In the genomic region with DNA sequence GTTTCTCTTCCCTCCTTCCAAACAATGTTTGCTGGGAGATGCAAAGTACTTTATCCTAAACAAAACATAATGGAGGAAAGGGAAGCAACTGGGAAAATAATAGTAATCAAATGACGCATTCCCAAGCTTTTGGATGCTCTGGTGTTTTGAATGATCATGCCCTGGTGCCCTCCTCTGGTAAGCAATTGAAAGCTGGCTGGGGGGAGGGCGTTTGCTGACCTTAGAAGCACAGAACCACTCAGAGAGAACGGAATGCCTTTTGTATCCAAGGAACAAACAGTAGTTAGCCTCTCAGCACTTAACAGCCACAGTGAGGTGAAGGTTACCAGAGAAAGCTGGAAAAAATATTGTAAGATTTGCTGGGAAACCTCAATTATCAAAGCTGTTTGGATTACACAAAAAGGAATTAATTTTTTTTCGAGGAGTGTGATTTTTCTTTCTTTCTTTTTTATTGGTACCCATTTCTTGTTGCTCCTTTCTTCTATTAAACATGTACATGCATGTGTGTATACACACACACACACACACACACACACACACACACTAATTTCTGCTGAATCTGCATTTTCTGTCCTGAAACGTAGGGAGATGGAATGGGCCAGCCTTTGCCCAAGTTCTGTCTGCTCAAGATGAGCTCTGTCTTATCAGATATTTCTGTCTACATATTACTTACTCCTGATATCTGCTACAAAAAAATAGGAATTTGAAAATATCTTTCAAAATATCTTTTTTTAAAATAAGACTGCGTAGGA, we compare ENCODE assay signal across 18 cellular contexts.
DNase-seq lines count a peak whose midpoint lies in the region; ATAC-seq, FAIRE-seq and TF ChIP-seq lines count a peak whose summit lies in the region.
"Had no signal": no experiment of that assay in that cellular context is flagged by ENCODE, and none has a peak within 500 bp of the region (broad histone marks: within the 10 kb centered on the region; RNA-seq: fewer than 3 reads in every experiment).

No MANE protein-coding gene starts in this region.

- peaks cover 11% of the 10 kb centered on the region for H3K4me1 ChIP-seq in iPS-18a (ENCODE audit: control insufficient read depth, low read depth, low read length)
- peaks cover 12% of the 10 kb centered on the region for H3K4me1 ChIP-seq in neural progenitor cell
- H3K4me1 ChIP-seq: body of pancreas, Caco-2, parathyroid adenoma, spleen had no signal

- H3K4me1 Mint-ChIP-seq in neural progenitor cell, result peaks cover 16% of the 10 kb centered on the region
- H3K4me1 Mint-ChIP-seq: activated CD4-positive, alpha-beta memory T cell treated with anti-CD3 and anti-CD28 coated beads, Interleukin-2, amount 10 ng/mL, durations not matched to agents 7 days and 5 days; T-cell had no signal

- peak overlapping the region; percentile 10 for H3K4me2 ChIP-seq in neural progenitor cell

- H3F3A ChIP-seq in neural progenitor cell (ENCODE audit: low read depth), result no peaks in the 10 kb centered on the region

- no peak for ATAC-seq in GM18511 (IDR thresholded peaks at IDR 0.05; ENCODE audit: unreplicated experiment)
- ATAC-seq: body of pancreas, T-cell had no signal

- H3K27ac Mint-ChIP-seq in neural progenitor cell, result peak overlapping the region; percentile 80
- H3K27ac Mint-ChIP-seq: activated CD4-positive, alpha-beta memory T cell treated with anti-CD3 and anti-CD28 coated beads, Interleukin-2, amount 10 ng/mL, durations not matched to agents 7 days and 5 days; activated naive CD8-positive, alpha-beta T cell; T-cell had no signal

- H3K9me3 Mint-ChIP-seq in neural progenitor cell, result peaks cover 13% of the 10 kb centered on the region
- H3K9me3 Mint-ChIP-seq: activated CD4-positive, alpha-beta memory T cell treated with anti-CD3 and anti-CD28 coated beads, Interleukin-2, amount 10 ng/mL, durations not matched to agents 7 days and 5 days had no signal

- H3K79me2 ChIP-seq in neural progenitor cell (ENCODE audit: low read depth), result no peaks in the 10 kb centered on the region
- H3K79me2 ChIP-seq: parathyroid adenoma had no signal

- H3K9ac ChIP-seq in iPS-18a (ENCODE audit: low read length) (no peak overlapping the region), neural progenitor cell (no peak overlapping the region)
- H3K9ac ChIP-seq: parathyroid adenoma had no signal

- no peaks in the 10 kb centered on the region for H3K9me3 ChIP-seq in iPS-18a (ENCODE audit: control insufficient read depth, low read depth, low read length)
- no peaks in the 10 kb centered on the region for H3K9me3 ChIP-seq in neural progenitor cell (ENCODE audit: low read depth)
- H3K9me3 ChIP-seq: body of pancreas, Caco-2 had no signal

- H3K36me3 ChIP-seq in H7 (replicated peaks; ENCODE audit: control insufficient read depth, insufficient read depth, low read length) (no peaks in the 10 kb centered on the region), iPS-18a (ENCODE audit: control insufficient read depth, low read depth, low read length) (no peaks in the 10 kb centered on the region), neural progenitor cell (no peaks in the 10 kb centered on the region)
- H3K36me3 ChIP-seq: spleen had no signal

- peak overlapping the region; percentile 84 for H2AFZ ChIP-seq in neural progenitor cell (replicated peaks)
- H2AFZ ChIP-seq: parathyroid adenoma had no signal

- no peaks in the 10 kb centered on the region for H4K20me1 ChIP-seq in neural progenitor cell (ENCODE audit: low read depth)

- no peak for FAIRE-seq in D721Med (lab: Jason Lieb, UNC)

- TF ChIP-seq CTCF in neural progenitor cell (IDR thresholded peaks at IDR 0.05) (no peak), D721Med (IDR thresholded peaks at IDR 0.05; ENCODE audit: insufficient read depth, missing control alignments) (no peak)

- no peaks in the 10 kb centered on the region for H3K27me3 ChIP-seq in H7 (ENCODE audit: control insufficient read depth, insufficient read depth, low read length)
- H3K27me3 ChIP-seq in iPS-18a (ENCODE audit: control insufficient read depth, insufficient read depth, low read length), result no peaks in the 10 kb centered on the region
- no peaks in the 10 kb centered on the region for H3K27me3 ChIP-seq in neural progenitor cell
- H3K27me3 ChIP-seq: body of pancreas had no signal

- H3K4me3 Mint-ChIP-seq in neural progenitor cell, result no peak overlapping the region
- H3K4me3 Mint-ChIP-seq: activated CD4-positive, alpha-beta memory T cell treated with anti-CD3 and anti-CD28 coated beads, Interleukin-2, amount 10 ng/mL, durations not matched to agents 7 days and 5 days; activated naive CD8-positive, alpha-beta T cell; T-cell had no signal

- H3K36me3 Mint-ChIP-seq in neural progenitor cell, result no peaks in the 10 kb centered on the region
- H3K36me3 Mint-ChIP-seq: activated naive CD8-positive, alpha-beta T cell; T-cell had no signal

- H3K27ac ChIP-seq in caudate nucleus (ENCODE audit: low read depth, low read length) (peak overlapping the region; percentile 9), iPS-18a (ENCODE audit: low read length) (no peak overlapping the region), neural progenitor cell (no peak overlapping the region)
- H3K27ac ChIP-seq: body of pancreas, parathyroid adenoma, spleen had no signal

- peaks cover 7% of the 10 kb centered on the region for H3K27me3 Mint-ChIP-seq in neural progenitor cell (ENCODE audit: insufficient read depth, low read depth)
- H3K27me3 Mint-ChIP-seq: activated CD4-positive, alpha-beta memory T cell treated with anti-CD3 and anti-CD28 coated beads, Interleukin-2, amount 10 ng/mL, durations not matched to agents 7 days and 5 days had no signal

- H3K4me3 ChIP-seq in H7 (ENCODE audit: insufficient read depth, low read depth, low read length) (no peak overlapping the region), iPS-18a (ENCODE audit: low read length) (peak overlapping the region; percentile 8), neural progenitor cell (no peak overlapping the region)
- H3K4me3 ChIP-seq: body of pancreas, spleen had no signal

- DNase-seq in H7 (peak; percentile 16), caudate nucleus (lab: John Stamatoyannopoulos, UW) (peak in 5 of 61 donors; percentile 3 to 13 (median 7)), neural progenitor cell (ENCODE audit: low spot score) (peak; percentile 79), NCI-H345 (lab: John Stamatoyannopoulos, UW) (no peak), D721Med (ENCODE audit: insufficient read length, low spot score) (no peak)
- DNase-seq in activated CD4-positive, CD25-positive, alpha-beta regulatory T cell (lab: John Stamatoyannopoulos, UW), result no peak
- DNase-seq: activated CD4-positive, alpha-beta memory T cell treated with anti-CD3 and anti-CD28 coated beads, Interleukin-2, amount 10 ng/mL, durations not matched to agents 7 days and 5 days; activated T-cell treated with anti-CD3 and anti-CD28 coated beads, Interleukin-2, amount 50 U/mL, for 48 hours; AML-193; body of pancreas; Caco-2; NCI-H1105; spleen; T-cell had no signal

Comparison
In these comparisons a context has a peak if more than half of its experiments do, and no peak if none do; other contexts are left out.
1. DNase-seq: peak in H7 (single experiment) and neural progenitor cell (single experiment); none in NCI-H345 (single experiment), D721Med (single experiment) and activated CD4-positive, CD25-positive, alpha-beta regulatory T cell (0 of 4).